33 cellular contexts compared by ENCODE assay signal in the genomic region with DNA sequence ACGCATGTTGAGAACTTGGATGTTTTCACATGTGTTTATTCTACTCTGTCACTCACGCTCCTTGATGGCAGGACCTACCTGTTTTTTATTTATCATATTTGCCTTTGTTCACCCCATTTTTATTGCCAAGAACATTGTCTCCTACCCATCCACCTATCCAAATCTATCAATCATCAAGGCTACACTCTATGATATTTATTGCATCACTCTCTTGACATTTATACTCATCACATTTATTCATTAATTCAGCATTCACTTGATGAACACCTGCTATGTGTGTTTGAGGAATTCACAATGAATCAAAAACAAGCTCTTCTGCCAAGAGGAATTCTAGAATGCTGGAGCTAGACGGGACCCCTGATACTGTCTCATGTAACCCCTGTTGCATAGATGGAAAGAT.
"Had no signal": no experiment of that assay in that cellular context is flagged by ENCODE, and none has a peak within 500 bp of the region (broad histone marks: within the 10 kb centered on the region; RNA-seq: fewer than 3 reads in every experiment).

No MANE protein-coding gene starts in this region.

- FAIRE-seq: bronchial epithelial cell had no signal

- H3K4me1 ChIP-seq: adrenal gland, ascending aorta, body of pancreas, breast epithelium had no signal

- ATAC-seq: activated naive CD4-positive, alpha-beta T cell treated with anti-CD3 and anti-CD28 coated beads, Interleukin-2, amount 50 U/mL, for 72 hours; activated naive CD8-positive, alpha-beta T cell treated with anti-CD3 and anti-CD28 coated beads, Interleukin-2, amount 50 U/mL, for 24 hours; activated T-cell treated with anti-CD3 and anti-CD28 coated beads, Interleukin-2, amount 50 U/mL, for 4 hours; activated T-cell treated with anti-CD3 and anti-CD28 coated beads, Interleukin-2, amount 50 U/mL, for 72 hours; activated T-helper 17 cell treated with anti-CD3 and anti-CD28 coated beads, Interleukin-2, amount 50 U/mL, for 72 hours; body of pancreas had no signal

- H3K27ac ChIP-seq: adrenal gland, ascending aorta, body of pancreas, brain microvascular endothelial cell, breast epithelium, cardiac muscle cell had no signal

- H3K27me3 ChIP-seq: adrenal gland, ascending aorta, body of pancreas, brain microvascular endothelial cell, breast epithelium, cardiac muscle cell had no signal

- DNase-seq: activated effector memory CD4-positive, alpha-beta T cell treated with anti-CD3 and anti-CD28 coated beads, Interleukin-2, amount 50 U/mL, for 16 hours; activated effector memory CD4-positive, alpha-beta T cell treated with Interleukin-2 at 50 U/mL for 16 hours; activated gamma-delta T cell; activated gamma-delta T cell treated with Interleukin-2 at 50 U/mL for 16 hours; activated naive CD4-positive, alpha-beta T cell; activated naive CD4-positive, alpha-beta T cell treated with anti-CD3 and anti-CD28 coated beads for 36 hours; activated naive CD4-positive, alpha-beta T cell treated with anti-CD3 and anti-CD28 coated beads, Interleukin-2, amount 10 ng/mL, durations not matched to agents 7 days and 5 days; activated naive CD4-positive, alpha-beta T cell treated with anti-CD3 and anti-CD28 coated beads, Interleukin-2, amount 50 U/mL, for 16 hours; activated naive CD4-positive, alpha-beta T cell treated with Interleukin-2 at 50 U/mL for 16 hours; activated naive CD8-positive, alpha-beta T cell treated with anti-CD3 and anti-CD28 coated beads for 36 hours; activated naive CD8-positive, alpha-beta T cell treated with anti-CD3 and anti-CD28 coated beads, Interleukin-2, amount 10 ng/mL, durations not matched to agents 7 days and 5 days; activated naive CD8-positive, alpha-beta T cell treated with anti-CD3 and anti-CD28 coated beads, Interleukin-2, amount 50 U/mL, for 24 hours; activated T-cell treated with anti-CD3 and anti-CD28 coated beads, Interleukin-2, amount 50 U/mL, for 1 hour; activated T-cell treated with anti-CD3 and anti-CD28 coated beads, Interleukin-2, amount 50 U/mL, for 24 hours; activated T-cell treated with anti-CD3 and anti-CD28 coated beads, Interleukin-2, amount 50 U/mL, for 4 hours; activated T-cell treated with anti-CD3 and anti-CD28 coated beads, Interleukin-2, amount 50 U/mL, for 48 hours; activated T-cell treated with anti-CD3 and anti-CD28 coated beads, Interleukin-2, amount 50 U/mL, for 72 hours; adrenal gland; amniotic stem cell; amygdala; anterior cingulate cortex; aorta; body of pancreas; brain microvascular endothelial cell; caudate nucleus; central memory CD4-positive, alpha-beta T cell; cerebellar nuclear complex had no signal

- H3K4me3 ChIP-seq: adrenal gland, ascending aorta, body of pancreas, breast epithelium, cardiac muscle cell had no signal

- H3K36me3 ChIP-seq: adrenal gland, ascending aorta, brain microvascular endothelial cell, breast epithelium, cardiac muscle cell had no signal
